In genomic region chr15:58703610-58704009, GRCh38 we compare ENCODE assay signal across 24 cellular contexts. TPM values are rescaled to one million over a fixed set of nuclear protein-coding genes. Genes with fewer than 3 reads are reported as not detected.
DNase-seq lines count a peak whose midpoint lies in the region; TF ChIP-seq lines count a peak whose summit lies in the region.
"Had no signal": no experiment of that assay in that cellular context is flagged by ENCODE, and none has a peak within 500 bp of the region (broad histone marks: within the 10 kb centered on the region; RNA-seq: fewer than 3 reads in every experiment).

No MANE protein-coding gene starts in this region.

- H3K9me3 Mint-ChIP-seq in activated naive CD4-positive, alpha-beta T cell treated with anti-CD3 and anti-CD28 coated beads for 36 hours: peaks cover 21% of the 10 kb centered on the region
- peaks cover 21% of the 10 kb centered on the region for H3K9me3 Mint-ChIP-seq in activated naive CD4-positive, alpha-beta T cell treated with anti-CD3 and anti-CD28 coated beads, Interleukin-2, amount 10 ng/mL, durations not matched to agents 7 days and 5 days
- peaks cover 33% of the 10 kb centered on the region for H3K9me3 Mint-ChIP-seq in T-helper 1 cell treated with Interleukin-12 subunit alpha and Interleukin-12 subunit beta and Interleukin-4 antibody, amounts not matched to agents 30 μg/mL and 1 μg/mL, for 36 hours
- H3K9me3 Mint-ChIP-seq in immature natural killer cell: peaks cover 0 to 6% (median under 1%) of the 10 kb centered on the region in 6 donors

- no peaks in the 10 kb centered on the region for H3K27me3 Mint-ChIP-seq in activated naive CD4-positive, alpha-beta T cell treated with anti-CD3 and anti-CD28 coated beads for 36 hours (ENCODE audit: low read depth)
- no peaks in the 10 kb centered on the region for H3K27me3 Mint-ChIP-seq in activated naive CD4-positive, alpha-beta T cell treated with anti-CD3 and anti-CD28 coated beads, Interleukin-2, amount 10 ng/mL, durations not matched to agents 7 days and 5 days
- H3K27me3 Mint-ChIP-seq in T-helper 1 cell treated with Interleukin-12 subunit alpha and Interleukin-12 subunit beta and Interleukin-4 antibody, amounts not matched to agents 30 μg/mL and 1 μg/mL, for 36 hours (ENCODE audit: low read depth): no peaks in the 10 kb centered on the region
- H3K27me3 Mint-ChIP-seq in immature natural killer cell (ENCODE audit: low read depth in 3 of 3): no peaks in the 10 kb centered on the region

- no peak for TF ChIP-seq CTCF in MM.1S (IDR thresholded peaks at IDR 0.05; ENCODE audit: low read length)

- H3K79me2 ChIP-seq in MM.1S (ENCODE audit: low read length): peaks cover 97% of the 10 kb centered on the region

- H3K4me3 ChIP-seq in MM.1S (ENCODE audit: low read length): no peak overlapping the region
- H3K4me3 ChIP-seq: A549, cardiac muscle cell, esophagus muscularis mucosa, left ventricle myocardium inferior, neural progenitor cell, right lobe of liver, transverse colon had no signal

- H3F3A ChIP-seq in MM.1S (ENCODE audit: insufficient read depth, low read length): 0 out of 2 replicates have a peak, but pooled peaks cover 6% of the 10 kb centered on the region

- DNase-seq in activated naive CD4-positive, alpha-beta T cell treated with anti-CD3 and anti-CD28 coated beads for 36 hours: peak; percentile 32
- DNase-seq in activated naive CD4-positive, alpha-beta T cell treated with anti-CD3 and anti-CD28 coated beads, Interleukin-2, amount 10 ng/mL, durations not matched to agents 7 days and 5 days: no peak
- DNase-seq in immature natural killer cell: no peak
- DNase-seq in NCI-H774 (lab: John Stamatoyannopoulos, UW): no peak
- no peak for DNase-seq in MM.1S
- DNase-seq in NCI-H2171 treated with DMSO at 0.1 percent for 48 hours (lab: John Stamatoyannopoulos, UW): no peak
- no peak for DNase-seq in amniotic stem cell (lab: John Stamatoyannopoulos, UW)
- DNase-seq: activated naive CD4-positive, alpha-beta T cell; aorta; cortex of kidney; endodermal cell; hippocampal formation; left ventricle myocardium inferior; NCI-H2081; NCI-H446; posterior cingulate gyrus; right lobe of liver; stimulated activated CD4-positive, alpha-beta T cell treated with anti-CD3 and anti-CD28 coated beads, Interleukin-12 subunit alpha, Interleukin-12 subunit beta, amount 100 ng/mL, for 4 hours; transverse colon had no signal

- no peaks in the 10 kb centered on the region for H3K9me3 ChIP-seq in MM.1S (replicated peaks; ENCODE audit: insufficient read depth, low read length)
- H3K9me3 ChIP-seq: right lobe of liver had no signal

- no peaks in the 10 kb centered on the region for H3K27me3 ChIP-seq in MM.1S (replicated peaks; ENCODE audit: insufficient read depth, low read length)
- H3K27me3 ChIP-seq: cardiac muscle cell, esophagus muscularis mucosa, neural progenitor cell, right lobe of liver, transverse colon had no signal

- no peaks in the 10 kb centered on the region for H3K9me2 ChIP-seq in MM.1S (replicated peaks; ENCODE audit: insufficient read depth, low read length)

- H3K27ac ChIP-seq in MM.1S (ENCODE audit: low read length): no peak overlapping the region
- H3K27ac ChIP-seq: A549, cardiac muscle cell, esophagus muscularis mucosa, left ventricle myocardium inferior, neural progenitor cell, right lobe of liver, transverse colon had no signal

- intact Hi-C loops in activated naive CD4-positive, alpha-beta T cell treated with anti-CD3 and anti-CD28 coated beads for 36 hours (cut with micrococcal nuclease): loop anchor here (5.0 kb wide), 1 partner anchor 44 kb away; the partner anchor contains the start of gene ADAM10

- CTCF ChIA-PET in activated naive CD4-positive, alpha-beta T cell treated with anti-CD3 and anti-CD28 coated beads for 36 hours (lab: Charles Lee): no interaction called here
- CTCF ChIA-PET in activated naive CD4-positive, alpha-beta T cell treated with anti-CD3 and anti-CD28 coated beads, Interleukin-2, amount 10 ng/mL, durations not matched to agents 7 days and 5 days (lab: Charles Lee): no interaction called here

- H3K4me2 ChIP-seq in MM.1S (ENCODE audit: low read depth, low read length): no peak overlapping the region
- H3K4me2 ChIP-seq: A549, neural progenitor cell had no signal

- no peak overlapping the region for H2AFZ ChIP-seq in MM.1S (ENCODE audit: low read length)
- H2AFZ ChIP-seq: neural progenitor cell had no signal

- peaks cover 65% of the 10 kb centered on the region for H3K4me1 Mint-ChIP-seq in activated naive CD4-positive, alpha-beta T cell treated with anti-CD3 and anti-CD28 coated beads for 36 hours (ENCODE audit: low read depth)
- peaks cover 38% of the 10 kb centered on the region for H3K4me1 Mint-ChIP-seq in activated naive CD4-positive, alpha-beta T cell treated with anti-CD3 and anti-CD28 coated beads, Interleukin-2, amount 10 ng/mL, durations not matched to agents 7 days and 5 days
- H3K4me1 Mint-ChIP-seq in T-helper 1 cell treated with Interleukin-12 subunit alpha and Interleukin-12 subunit beta and Interleukin-4 antibody, amounts not matched to agents 30 μg/mL and 1 μg/mL, for 36 hours (ENCODE audit: low read depth): peaks cover 51% of the 10 kb centered on the region
- H3K4me1 Mint-ChIP-seq in immature natural killer cell: peaks cover 55 to 93% of the 10 kb centered on the region in 2 donors
- H3K4me1 Mint-ChIP-seq: endodermal cell, neural progenitor cell had no signal

- no peak overlapping the region for H3K4me3 Mint-ChIP-seq in activated naive CD4-positive, alpha-beta T cell treated with anti-CD3 and anti-CD28 coated beads for 36 hours
- H3K4me3 Mint-ChIP-seq in activated naive CD4-positive, alpha-beta T cell treated with anti-CD3 and anti-CD28 coated beads, Interleukin-2, amount 10 ng/mL, durations not matched to agents 7 days and 5 days: no peak overlapping the region
- H3K4me3 Mint-ChIP-seq in T-helper 1 cell treated with Interleukin-12 subunit alpha and Interleukin-12 subunit beta and Interleukin-4 antibody, amounts not matched to agents 30 μg/mL and 1 μg/mL, for 36 hours: peak overlapping the region; percentile 17
- no peak overlapping the region for H3K4me3 Mint-ChIP-seq in immature natural killer cell
- H3K4me3 Mint-ChIP-seq: endodermal cell, neural progenitor cell had no signal

- peaks cover 19% of the 10 kb centered on the region for H3K4me1 ChIP-seq in MM.1S (ENCODE audit: low read length)
- H3K4me1 ChIP-seq: esophagus muscularis mucosa, neural progenitor cell, right lobe of liver, transverse colon had no signal

- H3K36me3 ChIP-seq in MM.1S (replicated peaks; ENCODE audit: insufficient read depth, low read length): peaks cover 12% of the 10 kb centered on the region; the same call in 1 of the 2 replicates
- H3K36me3 ChIP-seq: transverse colon had no signal

- no peak overlapping the region for H3K27ac Mint-ChIP-seq in activated naive CD4-positive, alpha-beta T cell treated with anti-CD3 and anti-CD28 coated beads for 36 hours
- no peak overlapping the region for H3K27ac Mint-ChIP-seq in activated naive CD4-positive, alpha-beta T cell treated with anti-CD3 and anti-CD28 coated beads, Interleukin-2, amount 10 ng/mL, durations not matched to agents 7 days and 5 days
- no peak overlapping the region for H3K27ac Mint-ChIP-seq in T-helper 1 cell treated with Interleukin-12 subunit alpha and Interleukin-12 subunit beta and Interleukin-4 antibody, amounts not matched to agents 30 μg/mL and 1 μg/mL, for 36 hours
- peak overlapping the region in 5 of 6 donors; percentile 9 to 45 (median 36) for H3K27ac Mint-ChIP-seq in immature natural killer cell
- H3K27ac Mint-ChIP-seq: endodermal cell, neural progenitor cell had no signal

- 0 out of 2 replicates have a peak, but pooled peaks cover 5% of the 10 kb centered on the region for H4K20me1 ChIP-seq in MM.1S (ENCODE audit: insufficient read depth, low read length)

- H3K36me3 Mint-ChIP-seq in activated naive CD4-positive, alpha-beta T cell treated with anti-CD3 and anti-CD28 coated beads for 36 hours (ENCODE audit: low read depth): peaks cover 49% of the 10 kb centered on the region
- peaks cover 75% of the 10 kb centered on the region for H3K36me3 Mint-ChIP-seq in activated naive CD4-positive, alpha-beta T cell treated with anti-CD3 and anti-CD28 coated beads, Interleukin-2, amount 10 ng/mL, durations not matched to agents 7 days and 5 days
- H3K36me3 Mint-ChIP-seq in T-helper 1 cell treated with Interleukin-12 subunit alpha and Interleukin-12 subunit beta and Interleukin-4 antibody, amounts not matched to agents 30 μg/mL and 1 μg/mL, for 36 hours (ENCODE audit: low read depth): peaks cover 59% of the 10 kb centered on the region
- peaks cover 9 to 24% (median 21%) of the 10 kb centered on the region in 3 donors for H3K36me3 Mint-ChIP-seq in immature natural killer cell

- H3K9ac ChIP-seq in MM.1S (ENCODE audit: low read length): no peak overlapping the region
- H3K9ac ChIP-seq: neural progenitor cell had no signal

RNA-seq across cellular contexts. Expression of gene ADAM10, which starts 45.9 kb away (rescaled TPM):
- total RNA-seq in activated naive CD4-positive, alpha-beta T cell treated with anti-CD3 and anti-CD28 coated beads for 36 hours: 10 to 100 TPM; 70.7 to 76.3 TPM
- 100 to 1,000 TPM; 136 to 314 (median 192) TPM for polyA plus RNA-seq in immature natural killer cell

Comparison
In these comparisons a context has a peak if more than half of its experiments do, and no peak if none do; other contexts are left out.
1. H3K27ac Mint-ChIP-seq: peak in immature natural killer cell (5 of 6); none in activated naive CD4-positive, alpha-beta T cell treated with anti-CD3 and anti-CD28 coated beads for 36 hours (single experiment), activated naive CD4-positive, alpha-beta T cell treated with anti-CD3 and anti-CD28 coated beads, Interleukin-2, amount 10 ng/mL, durations not matched to agents 7 days and 5 days (single experiment) and T-helper 1 cell treated with Interleukin-12 subunit alpha and Interleukin-12 subunit beta and Interleukin-4 antibody, amounts not matched to agents 30 μg/mL and 1 μg/mL, for 36 hours (single experiment).